In genomic region chr18:37672001-37672400, GRCh38 we compare ENCODE assay signal across 38 cellular contexts.
"Had no signal": no experiment of that assay in that cellular context is flagged by ENCODE, and none has a peak within 500 bp of the region (broad histone marks: within the 10 kb centered on the region; RNA-seq: fewer than 3 reads in every experiment).

No MANE protein-coding gene starts in this region.

- H3K4me1 Mint-ChIP-seq: activated naive CD4-positive, alpha-beta T cell treated with anti-CD3 and anti-CD28 coated beads, Interleukin-2, amount 10 ng/mL, durations not matched to agents 7 days and 5 days; activated naive CD4-positive, alpha-beta T cell treated with anti-CD3 and anti-CD28 coated beads, Interleukin-2, amount 50 U/mL, for 24 hours; activated naive CD8-positive, alpha-beta T cell treated with anti-CD3 and anti-CD28 coated beads for 36 hours; activated naive CD8-positive, alpha-beta T cell treated with anti-CD3 and anti-CD28 coated beads, Interleukin-2, amount 10 ng/mL, durations not matched to agents 7 days and 5 days; activated naive CD8-positive, alpha-beta T cell treated with anti-CD3 and anti-CD28 coated beads, Interleukin-2, amount 50 U/mL, for 24 hours; activated T-helper 17 cell treated with anti-CD3 and anti-CD28 coated beads, Interleukin-2, amount 50 U/mL, for 72 hours; central memory CD8-positive, alpha-beta T cell had no signal

- ATAC-seq: activated naive CD4-positive, alpha-beta T cell treated with anti-CD3 and anti-CD28 coated beads, Interleukin-2, amount 50 U/mL, for 72 hours; activated naive CD8-positive, alpha-beta T cell treated with anti-CD3 and anti-CD28 coated beads, Interleukin-2, amount 50 U/mL, for 24 hours; activated T-cell treated with anti-CD3 and anti-CD28 coated beads, Interleukin-2, amount 50 U/mL, for 4 hours; activated T-cell treated with anti-CD3 and anti-CD28 coated beads, Interleukin-2, amount 50 U/mL, for 72 hours; activated T-helper 17 cell treated with anti-CD3 and anti-CD28 coated beads, Interleukin-2, amount 50 U/mL, for 72 hours; body of pancreas had no signal

- H3K4me3 ChIP-seq: adrenal gland, ascending aorta, body of pancreas, breast epithelium, cardiac muscle cell had no signal

- H3K9me3 ChIP-seq: adrenal gland, ascending aorta, body of pancreas had no signal

- H3K27ac ChIP-seq: adrenal gland, ascending aorta, body of pancreas, brain microvascular endothelial cell, breast epithelium, cardiac muscle cell had no signal

- H3K27ac Mint-ChIP-seq: activated naive CD4-positive, alpha-beta T cell treated with anti-CD3 and anti-CD28 coated beads for 36 hours; activated naive CD4-positive, alpha-beta T cell treated with anti-CD3 and anti-CD28 coated beads, Interleukin-2, amount 10 ng/mL, durations not matched to agents 7 days and 5 days; activated naive CD4-positive, alpha-beta T cell treated with anti-CD3 and anti-CD28 coated beads, Interleukin-2, amount 50 U/mL, for 24 hours; activated naive CD4-positive, alpha-beta T cell treated with anti-CD3 and anti-CD28 coated beads, Interleukin-2, amount 50 U/mL, for 72 hours; activated naive CD8-positive, alpha-beta T cell; activated naive CD8-positive, alpha-beta T cell treated with anti-CD3 and anti-CD28 coated beads for 36 hours; activated naive CD8-positive, alpha-beta T cell treated with anti-CD3 and anti-CD28 coated beads, Interleukin-2, amount 10 ng/mL, durations not matched to agents 7 days and 5 days; activated naive CD8-positive, alpha-beta T cell treated with anti-CD3 and anti-CD28 coated beads, Interleukin-2, amount 50 U/mL, for 24 hours; activated T-cell treated with anti-CD3 and anti-CD28 coated beads, Interleukin-2, amount 50 U/mL, for 24 hours; activated T-cell treated with anti-CD3 and anti-CD28 coated beads, Interleukin-2, amount 50 U/mL, for 72 hours; activated T-helper 1 cell treated with anti-CD3 and anti-CD28 coated beads, Interleukin-12 subunit alpha, Interleukin-12 subunit beta, Interleukin-2, Interleukin-4 antibody, amounts not matched to agents 30 ng/mL and 10 ng/mL and 1 ng/mL, durations not matched to agents 14 hours and 24 hours and 36 hours; activated T-helper 17 cell treated with anti-CD3 and anti-CD28 coated beads, Interleukin-2, amount 50 U/mL, for 72 hours; activated T-helper 2 cell treated with anti-CD3 and anti-CD28 coated beads, Interferon-gamma antibody, Interleukin-2, Interleukin-4, amounts not matched to agents 10 μg/mL and 5 μg/mL and 100 μg/mL, durations not matched to agents 14 hours and 24 hours and 36 hours; brain had no signal

- H3K36me3 Mint-ChIP-seq: activated naive CD4-positive, alpha-beta T cell treated with anti-CD3 and anti-CD28 coated beads, Interleukin-2, amount 10 ng/mL, durations not matched to agents 7 days and 5 days; activated naive CD4-positive, alpha-beta T cell treated with anti-CD3 and anti-CD28 coated beads, Interleukin-2, amount 50 U/mL, for 24 hours; activated naive CD4-positive, alpha-beta T cell treated with anti-CD3 and anti-CD28 coated beads, Interleukin-2, amount 50 U/mL, for 72 hours; activated naive CD8-positive, alpha-beta T cell; activated naive CD8-positive, alpha-beta T cell treated with anti-CD3 and anti-CD28 coated beads for 36 hours; activated naive CD8-positive, alpha-beta T cell treated with anti-CD3 and anti-CD28 coated beads, Interleukin-2, amount 10 ng/mL, durations not matched to agents 7 days and 5 days; brain had no signal

- DNase-seq: activated effector memory CD4-positive, alpha-beta T cell treated with anti-CD3 and anti-CD28 coated beads, Interleukin-2, amount 50 U/mL, for 16 hours; activated effector memory CD4-positive, alpha-beta T cell treated with Interleukin-2 at 50 U/mL for 16 hours; activated gamma-delta T cell; activated gamma-delta T cell treated with Interleukin-2 at 50 U/mL for 16 hours; activated naive CD4-positive, alpha-beta T cell; activated naive CD4-positive, alpha-beta T cell treated with anti-CD3 and anti-CD28 coated beads for 36 hours; activated naive CD4-positive, alpha-beta T cell treated with anti-CD3 and anti-CD28 coated beads, Interleukin-2, amount 10 ng/mL, durations not matched to agents 7 days and 5 days; activated naive CD4-positive, alpha-beta T cell treated with anti-CD3 and anti-CD28 coated beads, Interleukin-2, amount 50 U/mL, for 16 hours; activated naive CD4-positive, alpha-beta T cell treated with Interleukin-2 at 50 U/mL for 16 hours; activated naive CD8-positive, alpha-beta T cell treated with anti-CD3 and anti-CD28 coated beads for 36 hours; activated naive CD8-positive, alpha-beta T cell treated with anti-CD3 and anti-CD28 coated beads, Interleukin-2, amount 10 ng/mL, durations not matched to agents 7 days and 5 days; activated naive CD8-positive, alpha-beta T cell treated with anti-CD3 and anti-CD28 coated beads, Interleukin-2, amount 50 U/mL, for 24 hours; activated T-cell treated with anti-CD3 and anti-CD28 coated beads for 4 hours; activated T-cell treated with anti-CD3 and anti-CD28 coated beads, Interleukin-2, amount 50 U/mL, for 1 hour; activated T-cell treated with anti-CD3 and anti-CD28 coated beads, Interleukin-2, amount 50 U/mL, for 24 hours; activated T-cell treated with anti-CD3 and anti-CD28 coated beads, Interleukin-2, amount 50 U/mL, for 4 hours; activated T-cell treated with anti-CD3 and anti-CD28 coated beads, Interleukin-2, amount 50 U/mL, for 48 hours; activated T-cell treated with anti-CD3 and anti-CD28 coated beads, Interleukin-2, amount 50 U/mL, for 72 hours; adrenal gland; amniotic stem cell; amygdala; anterior cingulate cortex; aorta; body of pancreas; brain microvascular endothelial cell; central memory CD4-positive, alpha-beta T cell; cerebellar nuclear complex had no signal

- H3K4me1 ChIP-seq: adrenal gland, ascending aorta, body of pancreas, breast epithelium had no signal

- H3K9me3 Mint-ChIP-seq: activated naive CD4-positive, alpha-beta T cell treated with anti-CD3 and anti-CD28 coated beads, Interleukin-2, amount 50 U/mL, for 24 hours; activated naive CD8-positive, alpha-beta T cell treated with anti-CD3 and anti-CD28 coated beads, Interleukin-2, amount 50 U/mL, for 24 hours; activated T-cell treated with anti-CD3 and anti-CD28 coated beads, Interleukin-2, amount 50 U/mL, for 24 hours; activated T-helper 1 cell treated with anti-CD3 and anti-CD28 coated beads, Interleukin-12 subunit alpha, Interleukin-12 subunit beta, Interleukin-2, Interleukin-4 antibody, amounts not matched to agents 30 ng/mL and 10 ng/mL and 1 ng/mL, durations not matched to agents 14 hours and 24 hours and 36 hours had no signal

- H3K4me3 Mint-ChIP-seq: activated naive CD4-positive, alpha-beta T cell treated with anti-CD3 and anti-CD28 coated beads for 36 hours; activated naive CD4-positive, alpha-beta T cell treated with anti-CD3 and anti-CD28 coated beads, Interleukin-2, amount 10 ng/mL, durations not matched to agents 7 days and 5 days; activated naive CD4-positive, alpha-beta T cell treated with anti-CD3 and anti-CD28 coated beads, Interleukin-2, amount 50 U/mL, for 24 hours; activated naive CD8-positive, alpha-beta T cell; activated naive CD8-positive, alpha-beta T cell treated with anti-CD3 and anti-CD28 coated beads for 36 hours; activated naive CD8-positive, alpha-beta T cell treated with anti-CD3 and anti-CD28 coated beads, Interleukin-2, amount 10 ng/mL, durations not matched to agents 7 days and 5 days; activated naive CD8-positive, alpha-beta T cell treated with anti-CD3 and anti-CD28 coated beads, Interleukin-2, amount 50 U/mL, for 24 hours; activated T-cell treated with anti-CD3 and anti-CD28 coated beads, Interleukin-2, amount 50 U/mL, for 24 hours; activated T-cell treated with anti-CD3 and anti-CD28 coated beads, Interleukin-2, amount 50 U/mL, for 4 hours; activated T-cell treated with anti-CD3 and anti-CD28 coated beads, Interleukin-2, amount 50 U/mL, for 72 hours; activated T-helper 1 cell treated with anti-CD3 and anti-CD28 coated beads, Interleukin-12 subunit alpha, Interleukin-12 subunit beta, Interleukin-2, Interleukin-4 antibody, amounts not matched to agents 30 ng/mL and 10 ng/mL and 1 ng/mL, durations not matched to agents 14 hours and 24 hours and 36 hours; activated T-helper 17 cell treated with anti-CD3 and anti-CD28 coated beads, Interleukin-2, amount 50 U/mL, for 72 hours; brain; central memory CD8-positive, alpha-beta T cell had no signal

- H3K27me3 ChIP-seq: adrenal gland, ascending aorta, body of pancreas, brain microvascular endothelial cell, breast epithelium, cardiac muscle cell had no signal

- H3K27me3 Mint-ChIP-seq: activated naive CD4-positive, alpha-beta T cell treated with anti-CD3 and anti-CD28 coated beads, Interleukin-2, amount 10 ng/mL, durations not matched to agents 7 days and 5 days; activated naive CD4-positive, alpha-beta T cell treated with anti-CD3 and anti-CD28 coated beads, Interleukin-2, amount 50 U/mL, for 24 hours; activated naive CD8-positive, alpha-beta T cell; activated naive CD8-positive, alpha-beta T cell treated with anti-CD3 and anti-CD28 coated beads for 36 hours; activated naive CD8-positive, alpha-beta T cell treated with anti-CD3 and anti-CD28 coated beads, Interleukin-2, amount 10 ng/mL, durations not matched to agents 7 days and 5 days; activated naive CD8-positive, alpha-beta T cell treated with anti-CD3 and anti-CD28 coated beads, Interleukin-2, amount 50 U/mL, for 24 hours; activated T-cell treated with anti-CD3 and anti-CD28 coated beads, Interleukin-2, amount 50 U/mL, for 24 hours; activated T-helper 17 cell treated with anti-CD3 and anti-CD28 coated beads, Interleukin-2, amount 50 U/mL, for 72 hours; central memory CD8-positive, alpha-beta T cell had no signal

- H3K36me3 ChIP-seq: adrenal gland, ascending aorta, brain microvascular endothelial cell, breast epithelium, cardiac muscle cell had no signal
